Comparison of ENCODE assay signal across 9 cellular contexts in genomic region chr7:34165927-34166550, GRCh38.
DNase-seq lines count a peak whose midpoint lies in the region; ATAC-seq and TF ChIP-seq lines count a peak whose summit lies in the region.
"Had no signal": no experiment of that assay in that cellular context is flagged by ENCODE, and none has a peak within 500 bp of the region (broad histone marks: within the 10 kb centered on the region; RNA-seq: fewer than 3 reads in every experiment).

No MANE protein-coding gene starts in this region.

- H3K27ac Mint-ChIP-seq in stimulated activated memory B cell treated with anti-CD40 and anti-IgM and Interleukin-4, amounts not matched to agents 10 μg/mL and 1 μg/mL and 100 μg/mL, for 72 hours, result no peak overlapping the region
- H3K27ac Mint-ChIP-seq: activated naive CD4-positive, alpha-beta T cell treated with anti-CD3 and anti-CD28 coated beads, Interleukin-2, amount 50 U/mL, for 24 hours had no signal

- H3K27ac ChIP-seq in OCI-LY3 (ENCODE audit: low read length) (no peak overlapping the region), testis (no peak overlapping the region)

- H3K79me2 ChIP-seq in OCI-LY3 (ENCODE audit: low read length), result no peaks in the 10 kb centered on the region

- no peak overlapping the region for H3K4me2 ChIP-seq in OCI-LY3 (ENCODE audit: low read length)

- peak; percentile 29 for TF ChIP-seq CTCF in OCI-LY3 (IDR thresholded peaks at IDR 0.05; ENCODE audit: low read depth, low read length)
- TF ChIP-seq CTCF in fibroblast of the aortic adventitia (IDR thresholded peaks at IDR 0.05; ENCODE audit: insufficient read depth, low read length), result peak; percentile 74
- peak in 2 of 3 experiments; percentile 25 to 46 for TF ChIP-seq CTCF in testis (IDR thresholded peaks at IDR 0.05)

- ATAC-seq in GM21390 (IDR thresholded peaks at IDR 0.05; ENCODE audit: unreplicated experiment) (peak; percentile 48), GM21737 (IDR thresholded peaks at IDR 0.05; ENCODE audit: unreplicated experiment) (no peak)
- ATAC-seq in stimulated activated memory B cell treated with anti-CD40 and anti-IgM and Interleukin-4, amounts not matched to agents 10 μg/mL and 1 μg/mL and 100 μg/mL, for 72 hours, result no peak

- no peaks in the 10 kb centered on the region for H3K27me3 Mint-ChIP-seq in stimulated activated memory B cell treated with anti-CD40 and anti-IgM and Interleukin-4, amounts not matched to agents 10 μg/mL and 1 μg/mL and 100 μg/mL, for 72 hours

- no peaks in the 10 kb centered on the region for H3K4me1 ChIP-seq in OCI-LY3 (ENCODE audit: low read length)
- H3K4me1 ChIP-seq in testis, result no peaks in the 10 kb centered on the region

- H3K36me3 ChIP-seq in OCI-LY3 (replicated peaks; ENCODE audit: low read depth, low read length) (no peaks in the 10 kb centered on the region), testis (ENCODE audit: low read depth, missing control alignments) (no peaks in the 10 kb centered on the region)

- no peak overlapping the region for H3K4me3 Mint-ChIP-seq in stimulated activated memory B cell treated with anti-CD40 and anti-IgM and Interleukin-4, amounts not matched to agents 10 μg/mL and 1 μg/mL and 100 μg/mL, for 72 hours
- H3K4me3 Mint-ChIP-seq: activated naive CD4-positive, alpha-beta T cell treated with anti-CD3 and anti-CD28 coated beads, Interleukin-2, amount 50 U/mL, for 24 hours had no signal

- no peaks in the 10 kb centered on the region for H3K36me3 Mint-ChIP-seq in stimulated activated memory B cell treated with anti-CD40 and anti-IgM and Interleukin-4, amounts not matched to agents 10 μg/mL and 1 μg/mL and 100 μg/mL, for 72 hours
- H3K36me3 Mint-ChIP-seq: activated naive CD4-positive, alpha-beta T cell treated with anti-CD3 and anti-CD28 coated beads, Interleukin-2, amount 50 U/mL, for 24 hours had no signal

- no peak overlapping the region for H3K4me3 ChIP-seq in OCI-LY3 (ENCODE audit: low read length)
- no peak overlapping the region for H3K4me3 ChIP-seq in fibroblast of the aortic adventitia (ENCODE audit: low read depth, low read length)
- H3K4me3 ChIP-seq in testis, result no peak overlapping the region

- no peaks in the 10 kb centered on the region for H3K9me3 ChIP-seq in OCI-LY3 (ENCODE audit: insufficient read depth, low read length)
- H3K9me3 ChIP-seq in testis, result no peaks in the 10 kb centered on the region

- whole genome bisulfite sequencing in testis, 2 donors, result 81 to 99% methylated on average over 3 of the region's 3 CpGs

- intact Hi-C loops in testis (cut with DNase I; ENCODE audit: low total_unique reads), result no loop called here

- no peak overlapping the region for H3K9ac ChIP-seq in OCI-LY3 (ENCODE audit: low read length)

- no peak for TF ChIP-seq POLR2A in testis (IDR thresholded peaks at IDR 0.05)

- no peaks in the 10 kb centered on the region for H4K20me1 ChIP-seq in OCI-LY3 (ENCODE audit: insufficient read depth, low read length)

- H3K27me3 ChIP-seq in OCI-LY3 (ENCODE audit: low read depth, low read length), result no peaks in the 10 kb centered on the region
- no peaks in the 10 kb centered on the region for H3K27me3 ChIP-seq in testis

- peak; percentile 61 for DNase-seq in A172 (ENCODE audit: low spot score)
- DNase-seq in fibroblast of the aortic adventitia (ENCODE audit: low read depth), result peak; percentile 78
- DNase-seq in testis, result no peak
- no peak for DNase-seq in stimulated activated naive CD4-positive, alpha-beta T cell (lab: John Stamatoyannopoulos, UW)

- no peaks in the 10 kb centered on the region for H3K4me1 Mint-ChIP-seq in stimulated activated memory B cell treated with anti-CD40 and anti-IgM and Interleukin-4, amounts not matched to agents 10 μg/mL and 1 μg/mL and 100 μg/mL, for 72 hours
- H3K4me1 Mint-ChIP-seq: activated naive CD4-positive, alpha-beta T cell treated with anti-CD3 and anti-CD28 coated beads, Interleukin-2, amount 50 U/mL, for 24 hours had no signal

- no peak overlapping the region for H2AFZ ChIP-seq in OCI-LY3 (ENCODE audit: low read depth, low read length)

- H3K9me3 Mint-ChIP-seq in stimulated activated memory B cell treated with anti-CD40 and anti-IgM and Interleukin-4, amounts not matched to agents 10 μg/mL and 1 μg/mL and 100 μg/mL, for 72 hours, result peaks cover 5% of the 10 kb centered on the region

Comparison
In these comparisons a context has a peak if more than half of its experiments do, and no peak if none do; other contexts are left out.
1. DNase-seq: peak in A172 (single experiment) and fibroblast of the aortic adventitia (single experiment); none in testis (single experiment) and stimulated activated naive CD4-positive, alpha-beta T cell (0 of 6).
2. Peak in every context shown above with its lines, with median percentiles within 50 percentile points of each other: CTCF ChIP-seq.